ENCODE assay signal across 28 cellular contexts in the genomic region with DNA sequence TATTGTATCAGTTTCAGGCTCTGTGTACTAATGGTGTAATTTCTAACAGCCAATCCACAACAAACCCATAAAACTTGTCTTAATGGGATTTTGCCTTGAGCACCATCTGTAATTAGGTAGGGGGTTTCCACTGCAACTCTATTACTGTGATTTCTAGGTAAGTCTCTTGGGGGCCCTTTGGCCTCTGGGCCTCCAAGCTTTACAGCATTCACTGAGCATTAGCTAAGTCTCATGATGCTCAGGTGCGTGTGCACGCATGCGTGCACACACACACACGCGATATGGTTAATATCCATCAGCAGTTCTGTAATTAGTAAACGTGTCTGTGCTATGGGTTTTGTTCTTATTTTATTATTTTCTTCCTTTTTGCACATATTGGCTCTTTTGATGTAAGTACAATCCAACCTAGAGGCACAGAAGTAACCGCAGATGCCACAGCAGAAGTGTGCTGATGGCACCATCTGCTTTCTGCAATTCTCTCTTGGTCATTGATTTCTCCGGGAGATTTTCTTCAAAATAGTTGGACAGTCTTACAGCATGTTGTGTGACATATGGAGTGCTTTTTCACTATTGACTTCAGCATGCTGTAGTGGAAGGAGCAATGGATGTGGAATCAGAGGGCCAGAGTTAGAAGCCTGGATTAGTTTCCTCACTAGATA.
"Had no signal": no experiment of that assay in that cellular context is flagged by ENCODE, and none has a peak within 500 bp of the region (broad histone marks: within the 10 kb centered on the region; RNA-seq: fewer than 3 reads in every experiment).

No MANE protein-coding gene starts in this region.

- H3K27me3 Mint-ChIP-seq: effector memory CD8-positive, alpha-beta T cell; naive thymus-derived CD4-positive, alpha-beta T cell had no signal

- H3K27me3 ChIP-seq: heart left ventricle, pancreas, right atrium auricular region, spleen, testis, transverse colon had no signal

- H3K4me3 ChIP-seq: coronary artery, heart left ventricle, pancreas, psoas muscle, right atrium auricular region, spleen, testis, transverse colon had no signal

- H3K4me1 ChIP-seq: heart left ventricle, pancreas, psoas muscle, right atrium auricular region, spleen, testis, transverse colon had no signal

- ATAC-seq: activated naive CD4-positive, alpha-beta T cell treated with anti-CD3 and anti-CD28 coated beads, Interleukin-2, amount 50 U/mL, for 72 hours; activated T-cell treated with anti-CD3 and anti-CD28 coated beads, Interleukin-2, amount 50 U/mL, for 72 hours; effector memory CD8-positive, alpha-beta T cell; heart left ventricle; left colon; naive thymus-derived CD4-positive, alpha-beta T cell; pancreas; psoas muscle had no signal

- H3K27ac ChIP-seq: coronary artery, heart left ventricle, pancreas, psoas muscle, right atrium auricular region, spleen, testis, transverse colon had no signal

- H3K27ac Mint-ChIP-seq: activated naive CD4-positive, alpha-beta T cell treated with anti-CD3 and anti-CD28 coated beads, Interleukin-2, amount 50 U/mL, for 72 hours; activated T-cell treated with anti-CD3 and anti-CD28 coated beads, Interleukin-2, amount 50 U/mL, for 72 hours; effector memory CD8-positive, alpha-beta T cell; immature natural killer cell; naive thymus-derived CD4-positive, alpha-beta T cell; T-helper 2 cell treated with Interferon-gamma antibody and Interleukin-4, amounts not matched to agents 5 μg/mL and 100 μg/mL, for 36 hours had no signal

- H3K9me3 Mint-ChIP-seq: neural crest cell had no signal

- H3K4me3 Mint-ChIP-seq: activated T-cell treated with anti-CD3 and anti-CD28 coated beads, Interleukin-2, amount 50 U/mL, for 72 hours; effector memory CD8-positive, alpha-beta T cell; immature natural killer cell; naive thymus-derived CD4-positive, alpha-beta T cell; neural crest cell; T-helper 2 cell treated with Interferon-gamma antibody and Interleukin-4, amounts not matched to agents 5 μg/mL and 100 μg/mL, for 36 hours had no signal

- DNase-seq: activated CD4-positive, alpha-beta T cell treated with anti-CD3 and anti-CD28 coated beads for 4 hours; activated CD4-positive, alpha-beta T cell treated with anti-CD3 and anti-CD28 coated beads, Interleukin-2, amount 50 U/mL, for 4 hours; activated CD4-positive, CD25-positive, alpha-beta regulatory T cell; activated naive CD4-positive, alpha-beta T cell; activated T-cell treated with anti-CD3 and anti-CD28 coated beads for 4 hours; activated T-cell treated with anti-CD3 and anti-CD28 coated beads, Interleukin-2, amount 50 U/mL, for 72 hours; effector memory CD8-positive, alpha-beta T cell; heart left ventricle; hypothalamus; immature natural killer cell; kidney; left colon; mammary epithelial cell; naive thymus-derived CD4-positive, alpha-beta T cell; nucleus accumbens; pancreas; psoas muscle; spleen; stimulated activated CD4-positive, alpha-beta T cell treated with anti-CD3 and anti-CD28 coated beads, Interleukin-2, amount 100 ng/mL, for 48 hours; stimulated activated naive CD4-positive, alpha-beta T cell treated with Interleukin-2 at 50 U/mL for 16 hours; T-helper 1 cell; testis; transverse colon had no signal

- H3K36me3 Mint-ChIP-seq: activated naive CD4-positive, alpha-beta T cell treated with anti-CD3 and anti-CD28 coated beads, Interleukin-2, amount 50 U/mL, for 72 hours; immature natural killer cell; naive thymus-derived CD4-positive, alpha-beta T cell had no signal

- H3K4me1 Mint-ChIP-seq: immature natural killer cell; naive thymus-derived CD4-positive, alpha-beta T cell; neural crest cell had no signal

- H3K36me3 ChIP-seq: heart left ventricle, pancreas, right atrium auricular region, spleen, transverse colon had no signal
